In the genomic region with DNA sequence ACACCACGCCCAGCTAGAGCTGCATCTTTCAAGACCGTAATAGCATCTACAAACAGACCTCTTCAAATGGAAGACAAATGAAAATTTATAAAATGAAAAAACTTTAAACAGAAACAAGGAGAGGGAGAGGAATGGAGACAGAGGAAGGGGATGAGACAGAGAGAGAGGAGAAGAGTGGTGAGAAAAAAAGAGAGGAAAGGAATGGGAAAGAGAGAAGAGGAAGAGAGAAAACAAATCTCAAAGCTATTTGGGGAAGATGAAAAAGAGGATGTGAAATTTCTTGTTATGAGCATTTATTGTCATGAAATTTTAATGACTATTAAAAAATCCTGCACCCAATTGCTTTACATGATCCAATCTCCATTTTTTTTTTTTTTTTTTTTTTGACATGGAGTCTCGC, we compare ENCODE assay signal across 18 cellular contexts.
"Had no signal": no experiment of that assay in that cellular context is flagged by ENCODE, and none has a peak within 500 bp of the region (broad histone marks: within the 10 kb centered on the region; RNA-seq: fewer than 3 reads in every experiment).

No MANE protein-coding gene starts in this region.

- H3K27me3 ChIP-seq: cardiac muscle cell, neural progenitor cell, vagina had no signal

- H3K9me3 ChIP-seq: mucosa of descending colon, psoas muscle, vagina had no signal

- H3K4me1 ChIP-seq: neural progenitor cell, psoas muscle, vagina had no signal

- DNase-seq: activated B cell treated with CpG ODN at 0.5 μM for 24 hours; activated CD4-positive, alpha-beta memory T cell treated with anti-CD3 and anti-CD28 coated beads for 36 hours; activated CD4-positive, alpha-beta T cell treated with anti-CD3 and anti-CD28 coated beads for 4 hours; activated gamma-delta T cell treated with Interleukin-2 at 50 U/mL for 16 hours; activated naive CD8-positive, alpha-beta T cell treated with anti-CD3 and anti-CD28 coated beads for 36 hours; activated T-cell treated with anti-CD3 and anti-CD28 coated beads for 4 hours; amniotic stem cell; immature natural killer cell; mesenchymal stem cell; mucosa of descending colon; naive B cell; psoas muscle; right cardiac atrium; stimulated activated CD4-positive, alpha-beta T cell treated with anti-CD3 and anti-CD28 coated beads, Interleukin-2, amount 100 ng/mL, for 24 hours; trophoblast cell had no signal

- H3K27ac ChIP-seq: cardiac muscle cell, neural progenitor cell, psoas muscle, vagina had no signal

- H3K36me3 ChIP-seq: cardiac muscle cell, neural progenitor cell, vagina had no signal

- ATAC-seq: mucosa of descending colon, psoas muscle, right cardiac atrium had no signal

- H3K4me3 ChIP-seq: cardiac muscle cell, mucosa of descending colon, neural progenitor cell, psoas muscle, vagina had no signal
